In the genomic region with DNA sequence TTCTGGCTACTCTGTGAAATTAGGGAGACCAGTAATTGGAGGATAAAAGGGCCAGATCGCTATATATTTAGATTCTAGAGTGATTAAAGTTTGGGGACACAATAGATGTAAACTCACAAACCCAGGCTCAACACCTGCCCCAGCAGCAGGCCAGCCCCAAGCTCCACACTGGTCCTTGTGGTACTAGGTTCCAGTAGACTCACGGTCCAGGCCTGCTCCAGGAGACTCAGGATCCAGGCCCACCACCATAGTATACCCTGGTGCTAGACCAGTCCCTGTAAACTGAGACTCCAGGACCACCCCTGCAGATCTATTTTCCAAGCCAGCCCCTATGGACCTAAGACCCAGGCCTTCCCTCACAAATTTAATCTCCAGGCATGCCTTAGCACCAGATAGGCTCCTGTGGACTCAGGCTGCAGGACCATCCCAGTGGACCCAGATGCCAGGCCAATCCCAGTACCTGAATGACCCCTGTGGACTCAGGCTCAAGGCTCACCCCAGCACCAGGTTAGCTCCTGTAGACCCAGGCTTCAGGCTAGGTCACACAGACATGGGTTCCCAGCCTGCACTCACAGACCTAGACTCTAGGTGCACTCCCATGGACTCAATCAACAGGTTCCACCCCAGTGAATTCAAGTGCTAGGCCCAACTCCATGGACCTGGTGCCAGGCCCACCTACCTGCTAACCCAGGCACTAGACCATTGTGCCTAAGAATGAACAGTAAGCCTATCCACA, we compare ENCODE assay signal across 1 cellular context.
TF ChIP-seq lines count a peak whose summit lies in the region.

No MANE protein-coding gene starts in this region.

TF ChIP-seq in HepG2, 621 proteins besides CTCF, POLR2A, EP300 and RAD21 (continued from another document):
- TF ChIP-seq ZGPAT (CRISPR knock-in tag; IDR thresholded peaks at IDR 0.05): no peak
- TF ChIP-seq ZNF850 (CRISPR knock-in tag; conservative IDR thresholded peaks at IDR 0.05): no peak
